In the genomic region with DNA sequence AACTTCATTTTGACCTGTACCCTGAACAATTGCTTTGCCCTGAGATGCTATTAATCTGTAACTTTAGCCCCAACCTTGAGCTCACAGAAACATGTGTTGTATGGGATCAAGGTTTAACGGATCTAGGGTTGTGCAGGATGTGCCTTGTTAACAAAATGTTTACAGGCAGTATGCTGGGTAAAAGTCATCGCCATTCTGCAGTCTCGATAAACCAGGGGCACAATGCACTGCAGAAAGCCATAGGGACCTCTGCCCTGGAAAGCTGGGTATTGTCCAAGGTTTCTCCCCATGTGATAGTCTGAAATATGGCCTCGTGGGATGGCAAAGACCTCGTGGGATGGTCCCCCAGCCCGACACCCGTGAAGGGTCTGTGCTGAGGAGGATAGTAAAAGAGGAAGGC, we compare ENCODE assay signal across 1 cellular context.
TF ChIP-seq lines count a peak whose summit lies in the region.
"Not testable (repeated sequence)": the region's sequence is repeated elsewhere in the genome, so short reads cannot be mapped to it uniquely, and the experiment has no call there.

No MANE protein-coding gene starts in this region.

TF ChIP-seq in HepG2, 621 proteins besides CTCF, POLR2A, EP300 and RAD21 (continued from another document and continues in another):
- TF ChIP-seq, protein P1, sequence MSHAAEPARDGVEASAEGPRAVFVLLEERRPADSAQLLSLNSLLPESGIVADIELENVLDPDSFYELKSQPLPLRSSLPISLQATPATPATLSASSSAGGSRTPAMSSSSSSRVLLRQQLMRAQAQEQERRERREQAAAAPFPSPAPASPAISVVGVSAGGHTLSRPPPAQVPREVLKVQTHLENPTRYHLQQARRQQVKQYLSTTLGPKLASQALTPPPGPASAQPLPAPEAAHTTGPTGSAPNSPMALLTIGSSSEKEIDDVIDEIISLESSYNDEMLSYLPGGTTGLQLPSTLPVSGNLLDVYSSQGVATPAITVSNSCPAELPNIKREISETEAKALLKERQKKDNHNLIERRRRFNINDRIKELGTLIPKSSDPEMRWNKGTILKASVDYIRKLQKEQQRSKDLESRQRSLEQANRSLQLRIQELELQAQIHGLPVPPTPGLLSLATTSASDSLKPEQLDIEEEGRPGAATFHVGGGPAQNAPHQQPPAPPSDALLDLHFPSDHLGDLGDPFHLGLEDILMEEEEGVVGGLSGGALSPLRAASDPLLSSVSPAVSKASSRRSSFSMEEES (CRISPR knock-in tag; IDR thresholded peaks at IDR 0.05), result peak; percentile 38; the same call in 1 of the 2 replicates
- 0 out of 2 replicates have a peak, but pooled peaks have one; percentile 46 for TF ChIP-seq ZNF598 (CRISPR knock-in tag; IDR thresholded peaks at IDR 0.05; ENCODE audit: borderline replicate concordance)
- TF ChIP-seq, protein P2, sequence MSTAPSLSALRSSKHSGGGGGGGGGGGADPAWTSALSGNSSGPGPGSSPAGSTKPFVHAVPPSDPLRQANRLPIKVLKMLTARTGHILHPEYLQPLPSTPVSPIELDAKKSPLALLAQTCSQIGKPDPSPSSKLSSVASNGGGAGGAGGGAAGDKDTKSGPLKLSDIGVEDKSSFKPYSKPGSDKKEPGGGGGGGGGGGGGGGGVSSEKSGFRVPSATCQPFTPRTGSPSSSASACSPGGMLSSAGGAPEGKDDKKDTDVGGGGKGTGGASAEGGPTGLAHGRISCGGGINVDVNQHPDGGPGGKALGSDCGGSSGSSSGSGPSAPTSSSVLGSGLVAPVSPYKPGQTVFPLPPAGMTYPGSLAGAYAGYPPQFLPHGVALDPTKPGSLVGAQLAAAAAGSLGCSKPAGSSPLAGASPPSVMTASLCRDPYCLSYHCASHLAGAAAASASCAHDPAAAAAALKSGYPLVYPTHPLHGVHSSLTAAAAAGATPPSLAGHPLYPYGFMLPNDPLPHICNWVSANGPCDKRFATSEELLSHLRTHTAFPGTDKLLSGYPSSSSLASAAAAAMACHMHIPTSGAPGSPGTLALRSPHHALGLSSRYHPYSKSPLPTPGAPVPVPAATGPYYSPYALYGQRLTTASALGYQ (CRISPR knock-in tag; IDR thresholded peaks at IDR 0.05), result 0 out of 2 replicates have a peak, but pooled peaks have one; percentile 30
- TF ChIP-seq ZNF337 (CRISPR knock-in tag; IDR thresholded peaks at IDR 0.05; ENCODE audit: borderline replicate concordance, low read depth), result 0 out of 2 replicates have a peak, but pooled peaks have one; percentile 29
- peak; percentile 93 for TF ChIP-seq MED1 (CRISPR knock-in tag; IDR thresholded peaks at IDR 0.05)
- 0 out of 2 replicates have a peak, but pooled peaks have one; percentile 22 for TF ChIP-seq ZMAT3 (CRISPR knock-in tag; conservative IDR thresholded peaks at IDR 0.05)
- TF ChIP-seq ZNF766 (CRISPR knock-in tag; IDR thresholded peaks at IDR 0.05; ENCODE audit: borderline replicate concordance), result peak; percentile 78
- TF ChIP-seq PITX1 (CRISPR knock-in tag; IDR thresholded peaks at IDR 0.05), result peak; percentile 85
- TF ChIP-seq ZKSCAN8 (CRISPR knock-in tag; IDR thresholded peaks at IDR 0.05; ENCODE audit: borderline replicate concordance), result peak; percentile 77
- TF ChIP-seq FOXP1, SOX13, LCORL (IDR thresholded peaks at IDR 0.05): not testable (repeated sequence)
- TF ChIP-seq FOXP1 (CRISPR knock-in tag; IDR thresholded peaks at IDR 0.05), result peak; percentile 91
- TF ChIP-seq ZNF230 (CRISPR knock-in tag; IDR thresholded peaks at IDR 0.05), result 0 out of 2 replicates have a peak, but pooled peaks have one; percentile 52
- TF ChIP-seq, protein P3, sequence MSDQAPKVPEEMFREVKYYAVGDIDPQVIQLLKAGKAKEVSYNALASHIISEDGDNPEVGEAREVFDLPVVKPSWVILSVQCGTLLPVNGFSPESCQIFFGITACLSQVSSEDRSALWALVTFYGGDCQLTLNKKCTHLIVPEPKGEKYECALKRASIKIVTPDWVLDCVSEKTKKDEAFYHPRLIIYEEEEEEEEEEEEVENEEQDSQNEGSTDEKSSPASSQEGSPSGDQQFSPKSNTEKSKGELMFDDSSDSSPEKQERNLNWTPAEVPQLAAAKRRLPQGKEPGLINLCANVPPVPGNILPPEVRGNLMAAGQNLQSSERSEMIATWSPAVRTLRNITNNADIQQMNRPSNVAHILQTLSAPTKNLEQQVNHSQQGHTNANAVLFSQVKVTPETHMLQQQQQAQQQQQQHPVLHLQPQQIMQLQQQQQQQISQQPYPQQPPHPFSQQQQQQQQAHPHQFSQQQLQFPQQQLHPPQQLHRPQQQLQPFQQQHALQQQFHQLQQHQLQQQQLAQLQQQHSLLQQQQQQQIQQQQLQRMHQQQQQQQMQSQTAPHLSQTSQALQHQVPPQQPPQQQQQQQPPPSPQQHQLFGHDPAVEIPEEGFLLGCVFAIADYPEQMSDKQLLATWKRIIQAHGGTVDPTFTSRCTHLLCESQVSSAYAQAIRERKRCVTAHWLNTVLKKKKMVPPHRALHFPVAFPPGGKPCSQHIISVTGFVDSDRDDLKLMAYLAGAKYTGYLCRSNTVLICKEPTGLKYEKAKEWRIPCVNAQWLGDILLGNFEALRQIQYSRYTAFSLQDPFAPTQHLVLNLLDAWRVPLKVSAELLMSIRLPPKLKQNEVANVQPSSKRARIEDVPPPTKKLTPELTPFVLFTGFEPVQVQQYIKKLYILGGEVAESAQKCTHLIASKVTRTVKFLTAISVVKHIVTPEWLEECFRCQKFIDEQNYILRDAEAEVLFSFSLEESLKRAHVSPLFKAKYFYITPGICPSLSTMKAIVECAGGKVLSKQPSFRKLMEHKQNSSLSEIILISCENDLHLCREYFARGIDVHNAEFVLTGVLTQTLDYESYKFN (CRISPR knock-in tag; conservative IDR thresholded peaks at IDR 0.05), result peak; percentile 96
- TF ChIP-seq ZNF331 (CRISPR knock-in tag; IDR thresholded peaks at IDR 0.05), result peak; percentile 72
- TF ChIP-seq, protein P4, sequence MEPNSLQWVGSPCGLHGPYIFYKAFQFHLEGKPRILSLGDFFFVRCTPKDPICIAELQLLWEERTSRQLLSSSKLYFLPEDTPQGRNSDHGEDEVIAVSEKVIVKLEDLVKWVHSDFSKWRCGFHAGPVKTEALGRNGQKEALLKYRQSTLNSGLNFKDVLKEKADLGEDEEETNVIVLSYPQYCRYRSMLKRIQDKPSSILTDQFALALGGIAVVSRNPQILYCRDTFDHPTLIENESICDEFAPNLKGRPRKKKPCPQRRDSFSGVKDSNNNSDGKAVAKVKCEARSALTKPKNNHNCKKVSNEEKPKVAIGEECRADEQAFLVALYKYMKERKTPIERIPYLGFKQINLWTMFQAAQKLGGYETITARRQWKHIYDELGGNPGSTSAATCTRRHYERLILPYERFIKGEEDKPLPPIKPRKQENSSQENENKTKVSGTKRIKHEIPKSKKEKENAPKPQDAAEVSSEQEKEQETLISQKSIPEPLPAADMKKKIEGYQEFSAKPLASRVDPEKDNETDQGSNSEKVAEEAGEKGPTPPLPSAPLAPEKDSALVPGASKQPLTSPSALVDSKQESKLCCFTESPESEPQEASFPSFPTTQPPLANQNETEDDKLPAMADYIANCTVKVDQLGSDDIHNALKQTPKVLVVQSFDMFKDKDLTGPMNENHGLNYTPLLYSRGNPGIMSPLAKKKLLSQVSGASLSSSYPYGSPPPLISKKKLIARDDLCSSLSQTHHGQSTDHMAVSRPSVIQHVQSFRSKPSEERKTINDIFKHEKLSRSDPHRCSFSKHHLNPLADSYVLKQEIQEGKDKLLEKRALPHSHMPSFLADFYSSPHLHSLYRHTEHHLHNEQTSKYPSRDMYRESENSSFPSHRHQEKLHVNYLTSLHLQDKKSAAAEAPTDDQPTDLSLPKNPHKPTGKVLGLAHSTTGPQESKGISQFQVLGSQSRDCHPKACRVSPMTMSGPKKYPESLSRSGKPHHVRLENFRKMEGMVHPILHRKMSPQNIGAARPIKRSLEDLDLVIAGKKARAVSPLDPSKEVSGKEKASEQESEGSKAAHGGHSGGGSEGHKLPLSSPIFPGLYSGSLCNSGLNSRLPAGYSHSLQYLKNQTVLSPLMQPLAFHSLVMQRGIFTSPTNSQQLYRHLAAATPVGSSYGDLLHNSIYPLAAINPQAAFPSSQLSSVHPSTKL (CRISPR knock-in tag; IDR thresholded peaks at IDR 0.05), result peak; percentile 89
- TF ChIP-seq SOX13 (CRISPR knock-in tag; conservative IDR thresholded peaks at IDR 0.05 in 1 of 2, IDR thresholded peaks at IDR 0.05 in 1 of 2), result peak in 1 of 2 experiments; percentile 66; a peak in 2 of 4 replicates
- peak; percentile 74; the same call in 1 of the 2 replicates for TF ChIP-seq GATAD2A (CRISPR knock-in tag; IDR thresholded peaks at IDR 0.05)
- TF ChIP-seq MYC (CRISPR knock-in tag; IDR thresholded peaks at IDR 0.05; ENCODE audit: borderline replicate concordance), result peak; percentile 35
- TF ChIP-seq GATAD1 (CRISPR knock-in tag; IDR thresholded peaks at IDR 0.05), result peak; percentile 43; the same call in 1 of the 2 replicates
- TF ChIP-seq ZNF12 (CRISPR knock-in tag; IDR thresholded peaks at IDR 0.05), result peak; percentile 92
- 0 out of 2 replicates have a peak, but pooled peaks have one; percentile 43 for TF ChIP-seq ESRRA (CRISPR knock-in tag; IDR thresholded peaks at IDR 0.05; ENCODE audit: low read depth)
- TF ChIP-seq STAG1 (CRISPR knock-in tag; IDR thresholded peaks at IDR 0.05), result 0 out of 2 replicates have a peak, but pooled peaks have one; percentile 18
- TF ChIP-seq HOXD1 (CRISPR knock-in tag; IDR thresholded peaks at IDR 0.05), result 0 out of 2 replicates have a peak, but pooled peaks have one; percentile 48
- TF ChIP-seq, protein P5, sequence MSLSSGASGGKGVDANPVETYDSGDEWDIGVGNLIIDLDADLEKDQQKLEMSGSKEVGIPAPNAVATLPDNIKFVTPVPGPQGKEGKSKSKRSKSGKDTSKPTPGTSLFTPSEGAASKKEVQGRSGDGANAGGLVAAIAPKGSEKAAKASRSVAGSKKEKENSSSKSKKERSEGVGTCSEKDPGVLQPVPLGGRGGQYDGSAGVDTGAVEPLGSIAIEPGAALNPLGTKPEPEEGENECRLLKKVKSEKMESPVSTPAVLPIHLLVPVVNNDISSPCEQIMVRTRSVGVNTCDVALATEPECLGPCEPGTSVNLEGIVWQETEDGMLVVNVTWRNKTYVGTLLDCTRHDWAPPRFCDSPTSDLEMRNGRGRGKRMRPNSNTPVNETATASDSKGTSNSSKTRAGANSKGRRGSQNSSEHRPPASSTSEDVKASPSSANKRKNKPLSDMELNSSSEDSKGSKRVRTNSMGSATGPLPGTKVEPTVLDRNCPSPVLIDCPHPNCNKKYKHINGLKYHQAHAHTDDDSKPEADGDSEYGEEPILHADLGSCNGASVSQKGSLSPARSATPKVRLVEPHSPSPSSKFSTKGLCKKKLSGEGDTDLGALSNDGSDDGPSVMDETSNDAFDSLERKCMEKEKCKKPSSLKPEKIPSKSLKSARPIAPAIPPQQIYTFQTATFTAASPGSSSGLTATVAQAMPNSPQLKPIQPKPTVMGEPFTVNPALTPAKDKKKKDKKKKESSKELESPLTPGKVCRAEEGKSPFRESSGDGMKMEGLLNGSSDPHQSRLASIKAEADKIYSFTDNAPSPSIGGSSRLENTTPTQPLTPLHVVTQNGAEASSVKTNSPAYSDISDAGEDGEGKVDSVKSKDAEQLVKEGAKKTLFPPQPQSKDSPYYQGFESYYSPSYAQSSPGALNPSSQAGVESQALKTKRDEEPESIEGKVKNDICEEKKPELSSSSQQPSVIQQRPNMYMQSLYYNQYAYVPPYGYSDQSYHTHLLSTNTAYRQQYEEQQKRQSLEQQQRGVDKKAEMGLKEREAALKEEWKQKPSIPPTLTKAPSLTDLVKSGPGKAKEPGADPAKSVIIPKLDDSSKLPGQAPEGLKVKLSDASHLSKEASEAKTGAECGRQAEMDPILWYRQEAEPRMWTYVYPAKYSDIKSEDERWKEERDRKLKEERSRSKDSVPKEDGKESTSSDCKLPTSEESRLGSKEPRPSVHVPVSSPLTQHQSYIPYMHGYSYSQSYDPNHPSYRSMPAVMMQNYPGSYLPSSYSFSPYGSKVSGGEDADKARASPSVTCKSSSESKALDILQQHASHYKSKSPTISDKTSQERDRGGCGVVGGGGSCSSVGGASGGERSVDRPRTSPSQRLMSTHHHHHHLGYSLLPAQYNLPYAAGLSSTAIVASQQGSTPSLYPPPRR (CRISPR knock-in tag; IDR thresholded peaks at IDR 0.05; ENCODE audit: borderline replicate concordance), result peak; percentile 64; the same call in 1 of the 2 replicates
- TF ChIP-seq RXRB (CRISPR knock-in tag; IDR thresholded peaks at IDR 0.05; ENCODE audit: borderline replicate concordance), result peak; percentile 93
- peak; percentile 40; the same call in 1 of the 2 replicates for TF ChIP-seq SIX4 (CRISPR knock-in tag; IDR thresholded peaks at IDR 0.05)
- peak; percentile 76 for TF ChIP-seq ZMYM4 (CRISPR knock-in tag; IDR thresholded peaks at IDR 0.05)
- TF ChIP-seq, protein P6, sequence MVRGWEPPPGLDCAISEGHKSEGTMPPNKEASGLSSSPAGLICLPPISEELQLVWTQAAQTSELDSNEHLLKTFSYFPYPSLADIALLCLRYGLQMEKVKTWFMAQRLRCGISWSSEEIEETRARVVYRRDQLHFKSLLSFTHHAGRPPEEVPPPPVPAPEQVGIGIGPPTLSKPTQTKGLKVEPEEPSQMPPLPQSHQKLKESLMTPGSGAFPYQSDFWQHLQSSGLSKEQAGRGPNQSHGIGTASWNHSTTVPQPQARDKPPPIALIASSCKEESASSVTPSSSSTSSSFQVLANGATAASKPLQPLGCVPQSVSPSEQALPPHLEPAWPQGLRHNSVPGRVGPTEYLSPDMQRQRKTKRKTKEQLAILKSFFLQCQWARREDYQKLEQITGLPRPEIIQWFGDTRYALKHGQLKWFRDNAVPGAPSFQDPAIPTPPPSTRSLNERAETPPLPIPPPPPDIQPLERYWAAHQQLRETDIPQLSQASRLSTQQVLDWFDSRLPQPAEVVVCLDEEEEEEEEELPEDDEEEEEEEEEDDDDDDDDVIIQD (CRISPR knock-in tag; IDR thresholded peaks at IDR 0.05; ENCODE audit: low read depth), result peak; percentile 98
- TF ChIP-seq SPEN (CRISPR knock-in tag; IDR thresholded peaks at IDR 0.05; ENCODE audit: low read depth), result 0 out of 2 replicates have a peak, but pooled peaks have one; percentile 23
- TF ChIP-seq ETV5 (CRISPR knock-in tag; IDR thresholded peaks at IDR 0.05; ENCODE audit: borderline replicate concordance), result peak; percentile 84; the same call in 1 of the 2 replicates
- TF ChIP-seq MIER2 (CRISPR knock-in tag; IDR thresholded peaks at IDR 0.05), result 0 out of 2 replicates have a peak, but pooled peaks have one; percentile 30
- 0 out of 2 replicates have a peak, but pooled peaks have one; percentile 24 for TF ChIP-seq DMAP1 (CRISPR knock-in tag; IDR thresholded peaks at IDR 0.05)
- TF ChIP-seq ZFP36L1 (CRISPR knock-in tag; IDR thresholded peaks at IDR 0.05), result 0 out of 2 replicates have a peak, but pooled peaks have one; percentile 35
- TF ChIP-seq FOXA3 (CRISPR knock-in tag; IDR thresholded peaks at IDR 0.05), result peak; percentile 77
- TF ChIP-seq ZBTB20 (CRISPR knock-in tag; IDR thresholded peaks at IDR 0.05; ENCODE audit: borderline replicate concordance, low read depth), result peak; percentile 76; the same call in 1 of the 2 replicates
- TF ChIP-seq MEF2D (CRISPR knock-in tag; IDR thresholded peaks at IDR 0.05), result peak; percentile 85
- TF ChIP-seq TEAD3 (CRISPR knock-in tag; optimal IDR thresholded peaks at IDR 0.05; ENCODE audit: borderline replicate concordance), result peak; percentile 48
- 0 out of 2 replicates have a peak, but pooled peaks have one; percentile 50 for TF ChIP-seq JUND (CRISPR knock-in tag; IDR thresholded peaks at IDR 0.05)
- peak; percentile 74 for TF ChIP-seq RCOR2 (CRISPR knock-in tag; IDR thresholded peaks at IDR 0.05)
- peak; percentile 85 for TF ChIP-seq SOX5 (CRISPR knock-in tag; IDR thresholded peaks at IDR 0.05; ENCODE audit: borderline replicate concordance)
- 0 out of 2 replicates have a peak, but pooled peaks have one; percentile 14 for TF ChIP-seq LCORL (CRISPR knock-in tag; IDR thresholded peaks at IDR 0.05)
